Comparison of ENCODE assay signal across 14 cellular contexts in the genomic region with DNA sequence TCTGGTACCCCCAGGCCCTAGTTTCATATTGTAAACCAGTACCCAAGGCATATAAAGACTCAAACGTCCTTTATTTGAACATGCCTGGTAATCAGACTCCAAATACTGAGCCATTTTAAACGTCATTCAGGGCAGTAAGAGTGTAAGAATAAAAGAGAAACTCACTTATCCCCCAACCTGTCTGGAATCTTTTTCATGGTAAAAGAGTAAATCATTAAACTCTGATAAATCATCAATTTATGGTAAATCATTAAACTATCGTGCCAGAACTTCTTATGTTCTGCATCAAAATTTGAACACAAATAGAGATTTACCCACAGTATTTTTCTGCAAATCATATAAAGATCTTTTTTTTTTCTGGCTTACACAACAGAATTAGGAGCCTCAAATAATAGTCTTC.
"Had no signal": no experiment of that assay in that cellular context is flagged by ENCODE, and none has a peak within 500 bp of the region (broad histone marks: within the 10 kb centered on the region; RNA-seq: fewer than 3 reads in every experiment).

No MANE protein-coding gene starts in this region.

- DNase-seq: effector CD4-positive, alpha-beta T cell; endodermal cell; heart right ventricle; hypothalamus; left cardiac atrium; naive thymus-derived CD4-positive, alpha-beta T cell; posterior cingulate gyrus; right cardiac atrium; small intestine; stimulated activated CD4-positive, alpha-beta T cell treated with anti-CD3 and anti-CD28 coated beads, Interleukin-12 subunit alpha, Interleukin-12 subunit beta, amount 100 ng/mL, for 4 hours; stimulated activated naive CD4-positive, alpha-beta T cell; stomach; substantia nigra had no signal

- H3K4me3 ChIP-seq: coronary artery, heart right ventricle, stomach had no signal

- ATAC-seq: heart right ventricle; left cardiac atrium; naive thymus-derived CD4-positive, alpha-beta T cell; right cardiac atrium had no signal
